In the genomic region with DNA sequence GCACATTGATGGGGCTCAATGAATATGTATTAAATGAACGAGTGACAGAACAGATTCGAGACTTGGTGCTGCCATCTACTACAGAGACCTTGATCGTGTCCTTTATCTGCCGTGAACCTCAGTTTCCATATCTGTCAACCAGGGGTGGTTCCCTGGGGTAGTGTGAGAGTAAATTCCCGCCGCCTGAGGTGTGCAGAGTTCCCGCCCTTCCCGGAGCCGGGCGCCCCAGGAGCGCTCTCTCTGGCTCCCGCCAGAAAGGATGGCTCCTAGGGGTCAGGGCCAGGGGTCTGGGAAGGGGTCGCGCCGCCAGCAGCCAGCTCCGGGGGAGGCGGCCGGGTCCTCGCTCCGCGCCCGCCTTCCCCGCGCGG, we compare ENCODE assay signal across 9 cellular contexts. TPM values are rescaled to one million over a fixed set of nuclear protein-coding genes. Genes with fewer than 3 reads are reported as not detected.
DNase-seq lines count a peak whose midpoint lies in the region; ATAC-seq and TF ChIP-seq lines count a peak whose summit lies in the region.
"Had no signal": no experiment of that assay in that cellular context is flagged by ENCODE, and none has a peak within 500 bp of the region (broad histone marks: within the 10 kb centered on the region; RNA-seq: fewer than 3 reads in every experiment).

No MANE protein-coding gene starts in this region.

- H3K9ac ChIP-seq in skeletal muscle satellite cell (ENCODE audit: low read depth, low read length) (peak overlapping the region; percentile 72), Karpas-422 (ENCODE audit: low read length) (no peak overlapping the region)

- H3K9me3 ChIP-seq in HAP-1 (no peaks in the 10 kb centered on the region), right cardiac atrium (ENCODE audit: control insufficient read depth, low read length) (no peaks in the 10 kb centered on the region), skeletal muscle satellite cell (replicated peaks; ENCODE audit: low read length) (no peaks in the 10 kb centered on the region), Karpas-422 (ENCODE audit: low read length) (no peaks in the 10 kb centered on the region)

- H3K36me3 ChIP-seq in HAP-1 (replicated peaks) = no peaks in the 10 kb centered on the region
- H3K36me3 ChIP-seq in skeletal muscle satellite cell (ENCODE audit: insufficient read depth, low read length) = no peaks in the 10 kb centered on the region
- H3K36me3 ChIP-seq in Karpas-422 (ENCODE audit: insufficient read depth, low read length) = no peaks in the 10 kb centered on the region

- H2AFZ ChIP-seq in Karpas-422 (ENCODE audit: low read length) = no peak overlapping the region

- DNase-seq in HAP-1 (ENCODE audit: low spot score in 2 of 2) (no peak), right cardiac atrium (no peak), NOMO-1 (lab: John Stamatoyannopoulos, UW; ENCODE audit: unreplicated experiment in 2 of 2) (no peak), Karpas-422 (no peak)
- no peak for DNase-seq in stimulated activated CD4-positive, alpha-beta T cell treated with anti-CD3 and anti-CD28 coated beads, Interleukin-4, amount 100 ng/mL, for 4 hours
- DNase-seq: activated CD4-positive, CD25-positive, alpha-beta regulatory T cell treated with anti-CD3 and anti-CD28 coated beads, Interleukin-2, amount 50 U/mL, for 72 hours had no signal

- no peaks in the 10 kb centered on the region for H4K20me1 ChIP-seq in Karpas-422 (ENCODE audit: insufficient read depth, low read depth, low read length)

- peak overlapping the region; percentile 50 for H3K4me3 ChIP-seq in HAP-1
- peak overlapping the region; percentile 85 for H3K4me3 ChIP-seq in right cardiac atrium (ENCODE audit: low read length)
- peak overlapping the region; percentile 88 for H3K4me3 ChIP-seq in skeletal muscle satellite cell (ENCODE audit: low read length)
- no peak overlapping the region for H3K4me3 ChIP-seq in Karpas-422 (ENCODE audit: low read length)

- in situ Hi-C loops in HAP-1 (cut with MboI; ENCODE audit: low sequenced_read_pairs) = no loop called here

- H3K27me3 ChIP-seq in HAP-1 (ENCODE audit: low read depth) = no peaks in the 10 kb centered on the region
- no peaks in the 10 kb centered on the region for H3K27me3 ChIP-seq in right cardiac atrium (ENCODE audit: control insufficient read depth, insufficient read depth)
- H3K27me3 ChIP-seq in skeletal muscle satellite cell (ENCODE audit: control insufficient read depth, insufficient read depth, low read length) = no peaks in the 10 kb centered on the region
- H3K27me3 ChIP-seq in Karpas-422 (ENCODE audit: low read length) = no peaks in the 10 kb centered on the region

- H3K4me2 ChIP-seq in skeletal muscle satellite cell (ENCODE audit: low read length) = peak overlapping the region; percentile 98
- no peak overlapping the region for H3K4me2 ChIP-seq in Karpas-422 (ENCODE audit: low read depth, low read length, poor library complexity, severe bottlenecking)

- H3K9me2 ChIP-seq in Karpas-422 (replicated peaks; ENCODE audit: insufficient read depth, low read length) = no peaks in the 10 kb centered on the region

- ATAC-seq in right cardiac atrium = no peak
- ATAC-seq: stimulated activated memory B cell treated with anti-CD40 and anti-IgM and Interleukin-4, amounts not matched to agents 10 μg/mL and 1 μg/mL and 100 μg/mL, for 72 hours had no signal

- H3K4me1 ChIP-seq in HAP-1 = peaks cover 10% of the 10 kb centered on the region
- peaks cover 10% of the 10 kb centered on the region for H3K4me1 ChIP-seq in right cardiac atrium (ENCODE audit: control insufficient read depth, insufficient read depth, low read length)
- H3K4me1 ChIP-seq in skeletal muscle satellite cell (ENCODE audit: control insufficient read depth, insufficient read depth, low read length) = peaks cover 41% of the 10 kb centered on the region
- H3K4me1 ChIP-seq in Karpas-422 (ENCODE audit: low read length) = no peaks in the 10 kb centered on the region

- intact Hi-C loops in right cardiac atrium (cut with DNase I) = loop anchor here in 2 of 4 donors (2.0 to 10.0 kb wide), 2 partner anchors 37 to 81 kb away; no protein-coding TSS in a partner anchor

- no peaks in the 10 kb centered on the region for H3K79me2 ChIP-seq in Karpas-422 (ENCODE audit: low read length)

- peak overlapping the region; percentile 62 for H3K27ac ChIP-seq in VCaP
- peak overlapping the region; percentile 69 for H3K27ac ChIP-seq in right cardiac atrium (ENCODE audit: low read length)
- no peak overlapping the region for H3K27ac ChIP-seq in Karpas-422 (ENCODE audit: low read length)

- WGBS in right cardiac atrium = 4% methylated on average over 25 of the region's 25 CpGs

- TF ChIP-seq CTCF in VCaP (conservative IDR thresholded peaks at IDR 0.05) = no peak

RNA-seq across cellular contexts. Expression of a gene that starts 0.3 kb away (rescaled TPM):
- total RNA-seq in right cardiac atrium = 10 to 100 TPM; 12.4 to 23.4 (median 21.0) TPM
- polyA plus RNA-seq in right cardiac atrium = 6.0 TPM
- total RNA-seq in skeletal muscle satellite cell (2012; rRNA removed) = 1.5 and 2.6 TPM in 2 replicates
- total RNA-seq in Karpas-422 (2014; rRNA removed; shearing (Covaris generic); ENCODE audit: low replicate concordance) = not detected in 2 replicates

Comparison
In these comparisons a context has a peak if more than half of its experiments do, and no peak if none do; other contexts are left out.
1. RNA of a gene that starts 0.3 kb away (total RNA-seq): 12.4 to 23.4 TPM in right cardiac atrium; not detected in Karpas-422; every median in the first group is over 10 times any median in the second.